8 cellular contexts compared by ENCODE assay signal in the genomic region with DNA sequence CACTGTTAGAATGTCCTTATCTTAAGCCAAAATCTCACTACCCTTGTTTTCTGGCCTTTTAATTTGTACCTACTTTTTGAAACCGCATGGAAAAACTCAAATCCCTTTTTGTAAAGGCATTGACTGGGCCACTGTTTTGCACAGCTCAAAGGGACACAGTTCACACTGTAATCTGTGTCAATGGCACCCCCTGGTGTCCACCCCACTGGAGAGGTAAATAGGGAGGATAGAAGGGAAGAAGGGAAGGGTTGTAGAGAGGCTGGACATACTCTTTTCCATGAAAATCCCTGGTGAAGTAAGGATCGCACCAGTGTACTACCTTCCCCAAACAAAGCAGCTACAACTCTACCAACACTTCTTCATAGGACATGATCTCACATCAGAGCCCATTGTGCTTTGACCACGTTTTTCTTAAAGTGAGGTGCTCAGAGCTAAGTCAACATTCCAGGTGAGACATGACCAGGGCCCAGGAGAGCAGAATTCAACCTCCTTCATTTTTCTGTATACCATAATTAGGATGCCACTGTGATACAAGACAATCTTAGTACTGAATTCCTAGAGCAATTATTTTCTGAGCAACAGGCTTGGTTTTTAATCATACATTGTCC.
DNase-seq lines count a peak whose midpoint lies in the region; ATAC-seq, FAIRE-seq and TF ChIP-seq lines count a peak whose summit lies in the region.

No MANE protein-coding gene starts in this region.

- H3K4me1 ChIP-seq in mammary epithelial cell (ENCODE audit: insufficient read depth, low read length) (no peaks in the 10 kb centered on the region), kidney (ENCODE audit: control insufficient read depth in 1 of 2, insufficient read depth in 1 of 2, low read depth in 1 of 2, low read length in 2 of 2) (no peaks in the 10 kb centered on the region)

- no peaks in the 10 kb centered on the region for H3K9me3 ChIP-seq in mammary epithelial cell (replicated peaks; ENCODE audit: insufficient read depth, low read length)
- H3K9me3 ChIP-seq in kidney (ENCODE audit: control insufficient read depth in 1 of 2, low read length in 2 of 2): peaks cover 0 to 2% of the 10 kb centered on the region in 2 donors

- no peaks in the 10 kb centered on the region for H3K79me2 ChIP-seq in mammary epithelial cell (ENCODE audit: insufficient read depth, low read length)

- in situ Hi-C loops in mammary epithelial cell (cut with MboI; ENCODE audit: low sequenced_read_pairs in 2 of 2): loop anchor here (5.0 kb wide), 1 partner anchor 420 kb away; no protein-coding TSS in a partner anchor

- no peaks in the 10 kb centered on the region for H3K27me3 ChIP-seq in mammary epithelial cell (ENCODE audit: insufficient read depth, low read length)

- CTCF ChIA-PET in mammary epithelial cell (lab: Charles Lee; ENCODE audit: low non-redundant PET): interaction anchor here (0.5 to 1.0 kb wide), 6 partner anchors 180 to 436 kb away, joined by 4 to 17 read pairs (median 6); no protein-coding TSS in a partner anchor

- DNase-seq in GF-D8 (lab: John Stamatoyannopoulos, UW) (peak; percentile 27), NCI-H2227 treated with DMSO at 0.1 percent for 48 hours (lab: John Stamatoyannopoulos, UW) (peak; percentile 43), mammary epithelial cell (peak; percentile 73), kidney (peak; percentile 87)
- peak; percentile 87 to 89 for DNase-seq in stimulated activated CD4-positive, alpha-beta T cell treated with anti-CD3 and anti-CD28 coated beads, Interleukin-2, amount 100 ng/mL, for 24 hours

- intact Hi-C loops in mammary epithelial cell (cut with micrococcal nuclease): loop anchor here (1.0 to 5.0 kb wide), 7 partner anchors 45 to 544 kb away; a partner anchor contains a TSS
- intact Hi-C loops in kidney (cut with DNase I): loop anchor here (5.0 kb wide), 1 partner anchor 420 kb away; no protein-coding TSS in a partner anchor

- WGBS in mammary epithelial cell (ENCODE audit: low coverage, missing lambda C conversion rate): 25% methylated on average over 3 of the region's 3 CpGs

- H3K36me3 ChIP-seq in mammary epithelial cell (ENCODE audit: insufficient read depth, low read length) (no peaks in the 10 kb centered on the region), kidney (ENCODE audit: control insufficient read depth in 1 of 2, insufficient read depth in 2 of 2, low read length in 2 of 2) (no peaks in the 10 kb centered on the region)

- no peak overlapping the region for H3K27ac ChIP-seq in mammary epithelial cell (ENCODE audit: insufficient read depth, low read depth, low read length)
- H3K27ac ChIP-seq in kidney (ENCODE audit: low read depth in 2 of 2, low read length in 2 of 2): no peak overlapping the region

- peak; percentile 51 for FAIRE-seq in kidney (lab: Jason Lieb, UNC)

- BruUV-seq in mammary epithelial cell (replicated peaks; lab: Mats Ljungman, UMichigan): no TSS peak

- peak overlapping the region; percentile 39 for H2AFZ ChIP-seq in mammary epithelial cell (ENCODE audit: low read depth, low read length)

- ATAC-seq in HG03039 (IDR thresholded peaks at IDR 0.05; ENCODE audit: unreplicated experiment): peak; percentile 66
- ATAC-seq in HG02884 (IDR thresholded peaks at IDR 0.05; ENCODE audit: unreplicated experiment): no peak

- TF ChIP-seq CTCF in WI38 (IDR thresholded peaks at IDR 0.05; ENCODE audit: low read depth, low read length) (peak; percentile 75), mammary epithelial cell (conservative IDR thresholded peaks at IDR 0.05 in 1 of 2, IDR thresholded peaks at IDR 0.05 in 1 of 2; ENCODE audit: extremely low read depth in 1 of 2, insufficient read depth in 1 of 2, low read depth in 1 of 2, low read length in 2 of 2) (peak; percentile 75 to 87), kidney (IDR thresholded peaks at IDR 0.05; ENCODE audit: borderline replicate concordance, extremely low read depth, insufficient read depth) (peak; percentile 82)

- dilution Hi-C loops in mammary epithelial cell (cut with HindIII; ENCODE audit: low sequenced_read_pairs): loop anchor here (25.0 kb wide), 1 partner anchor 420 kb away; no protein-coding TSS in a partner anchor

- H3K9ac ChIP-seq in mammary epithelial cell (ENCODE audit: insufficient read depth, low read length): no peak overlapping the region
- H3K9ac ChIP-seq in kidney (ENCODE audit: low read length in 2 of 2): no peak overlapping the region

- H3K4me3 ChIP-seq in WI38 (ENCODE audit: low read depth, low read length) (no peak overlapping the region), mammary epithelial cell (replicated peaks in 1 of 3; ENCODE audit: insufficient read depth in 1 of 3, low read depth in 2 of 3, low read length in 3 of 3) (no peak overlapping the region), kidney (ENCODE audit: low read length in 2 of 2) (no peak overlapping the region)

- no peaks in the 10 kb centered on the region for H4K20me1 ChIP-seq in mammary epithelial cell (ENCODE audit: insufficient read depth, low read length)

- H3K4me2 ChIP-seq in mammary epithelial cell (ENCODE audit: insufficient read depth, low read depth, low read length): no peak overlapping the region

Comparison
In these comparisons a context has a peak if more than half of its experiments do, and no peak if none do; other contexts are left out.
1. DNase-seq: peak in every context shown above with its lines; median percentile 88 in stimulated activated CD4-positive, alpha-beta T cell treated with anti-CD3 and anti-CD28 coated beads, Interleukin-2, amount 100 ng/mL, for 24 hours; 87 in kidney; 73 in mammary epithelial cell; 43 in NCI-H2227 treated with DMSO at 0.1 percent for 48 hours; 27 in GF-D8.